19 cellular contexts compared by ENCODE assay signal in the genomic region with DNA sequence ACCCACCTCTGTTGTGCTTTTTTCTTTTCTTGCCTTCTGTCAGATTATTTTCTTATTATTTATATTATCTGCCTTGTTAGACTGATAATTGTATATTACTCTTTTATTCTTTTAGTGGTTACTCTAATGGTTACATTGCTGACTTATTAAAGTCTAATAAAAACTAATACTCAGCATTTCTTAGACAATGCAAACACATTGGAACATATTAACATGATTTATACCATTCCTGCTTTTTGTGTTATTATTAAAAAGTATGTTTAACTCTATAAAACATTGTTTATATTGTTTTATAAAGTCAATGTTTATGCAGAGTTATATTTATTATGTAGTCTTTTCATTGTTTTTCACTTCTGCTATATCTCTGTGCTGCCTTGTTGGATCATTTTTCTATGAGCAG.
DNase-seq lines count a peak whose midpoint lies in the region; ATAC-seq, FAIRE-seq and TF ChIP-seq lines count a peak whose summit lies in the region.
"Had no signal": no experiment of that assay in that cellular context is flagged by ENCODE, and none has a peak within 500 bp of the region (broad histone marks: within the 10 kb centered on the region; RNA-seq: fewer than 3 reads in every experiment).

No MANE protein-coding gene starts in this region.

- no peak for TF ChIP-seq EP300 in A549 (IDR thresholded peaks at IDR 0.05)
- no peak for TF ChIP-seq EP300 in K562 (IDR thresholded peaks at IDR 0.05; ENCODE audit: low read length)

- no peak for TF ChIP-seq CTCF in A549 (IDR thresholded peaks at IDR 0.05)
- no peak for TF ChIP-seq CTCF in IMR-90 (conservative IDR thresholded peaks at IDR 0.05; ENCODE audit: low read depth, low read length)
- TF ChIP-seq CTCF in K562 (IDR thresholded peaks at IDR 0.05 in 2 of 3, conservative IDR thresholded peaks at IDR 0.05 in 1 of 3; ENCODE audit: insufficient read depth in 2 of 3, low read depth in 1 of 3, low read length in 3 of 3): no peak

- H3K4me3 ChIP-seq in A549 (no peak overlapping the region), IMR-90 (ENCODE audit: insufficient read depth, low read depth, low read length) (no peak overlapping the region), K562 (no peak overlapping the region)

- H4K8ac ChIP-seq in IMR-90 (ENCODE audit: low read depth in 2 of 2, low read length in 2 of 2): no peak overlapping the region

- no peaks in the 10 kb centered on the region for H3K4me1 ChIP-seq in A549
- peaks cover 2% of the 10 kb centered on the region for H3K4me1 ChIP-seq in IMR-90 (ENCODE audit: control insufficient read depth, insufficient read depth, low read length)
- no peaks in the 10 kb centered on the region for H3K4me1 ChIP-seq in K562 (replicated peaks in 1 of 2; ENCODE audit: control insufficient read depth in 2 of 2, insufficient read depth in 2 of 2, low read length in 2 of 2)
- H3K4me1 ChIP-seq: BE2C had no signal

- no peak overlapping the region for H2BK15ac ChIP-seq in IMR-90 (ENCODE audit: low read depth, low read length)

- no peak overlapping the region for H2AFZ ChIP-seq in IMR-90 (replicated peaks; ENCODE audit: low read length, poor library complexity)
- no peak overlapping the region for H2AFZ ChIP-seq in K562 (ENCODE audit: low read depth, low read length)

- H3K56ac ChIP-seq in IMR-90 (ENCODE audit: extremely low read depth, insufficient read depth, low read length): no peak overlapping the region

- peaks cover 1% of the 10 kb centered on the region for H3K9me3 Mint-ChIP-seq in activated CD4-positive, alpha-beta T cell treated with anti-CD3 and anti-CD28 coated beads, Interleukin-2, amount 10 ng/mL, durations not matched to agents 7 days and 5 days
- H3K9me3 Mint-ChIP-seq: HFFc6 had no signal

- H3K27me3 Mint-ChIP-seq in activated CD4-positive, alpha-beta T cell treated with anti-CD3 and anti-CD28 coated beads, Interleukin-2, amount 10 ng/mL, durations not matched to agents 7 days and 5 days: peaks cover 2% of the 10 kb centered on the region
- H3K27me3 Mint-ChIP-seq: CD4-positive, alpha-beta T cell had no signal

- no peak overlapping the region for H3K27ac Mint-ChIP-seq in activated CD4-positive, alpha-beta T cell treated with anti-CD3 and anti-CD28 coated beads, Interleukin-2, amount 10 ng/mL, durations not matched to agents 7 days and 5 days
- H3K27ac Mint-ChIP-seq: CD4-positive, alpha-beta T cell; HFFc6 had no signal

- dilution Hi-C loops in IMR-90 (cut with HindIII; ENCODE audit: low sequenced_read_pairs, unreplicated experiment): no loop called here

- H3K14ac ChIP-seq in IMR-90 (replicated peaks; ENCODE audit: low read depth, low read length): no peak overlapping the region

- H3K9me3 ChIP-seq in A549: no peaks in the 10 kb centered on the region
- no peaks in the 10 kb centered on the region for H3K9me3 ChIP-seq in IMR-90 (ENCODE audit: control insufficient read depth, insufficient read depth, low read length)
- H3K9me3 ChIP-seq in K562 (replicated peaks; ENCODE audit: control insufficient read depth, insufficient read depth, low read depth, low read length): no peaks in the 10 kb centered on the region; the same call in 1 of the 2 replicates
- H3K9me3 ChIP-seq: BE2C had no signal

- no peak overlapping the region for H2BK20ac ChIP-seq in IMR-90 (ENCODE audit: low read depth, low read length)

- H3K4ac ChIP-seq in IMR-90 (ENCODE audit: low read depth, low read length): no peak overlapping the region

- H3K27ac ChIP-seq in A549: no peak overlapping the region
- H3K27ac ChIP-seq in IMR-90 (ENCODE audit: insufficient read depth, low read length): no peak overlapping the region
- no peak overlapping the region for H3K27ac ChIP-seq in K562 (ENCODE audit: extremely low read depth, low read depth, low read length)
- H3K27ac ChIP-seq in caudate nucleus (ENCODE audit: low read depth, low read length): no peak overlapping the region

- H3K36me3 ChIP-seq in IMR-90 (ENCODE audit: control insufficient read depth, insufficient read depth, low read length): no peaks in the 10 kb centered on the region
- H3K36me3 ChIP-seq in K562 (ENCODE audit: control insufficient read depth, insufficient read depth, low read length): no peaks in the 10 kb centered on the region
- H3K36me3 ChIP-seq: BE2C had no signal

- DNase-seq in A549 (ENCODE audit: low read depth in 1 of 2, low spot score in 1 of 2) (no peak), IMR-90 (no peak), K562 (ENCODE audit: extremely low read depth in 1 of 4, low spot score in 3 of 4) (no peak), caudate nucleus (lab: John Stamatoyannopoulos, UW) (no peak)
- no peak for DNase-seq in activated CD4-positive, alpha-beta T cell treated with anti-CD3 and anti-CD28 coated beads, Interleukin-2, amount 10 ng/mL, durations not matched to agents 7 days and 5 days
- DNase-seq: 8988T; ACHN; BE2C; C1 segment of cervical spinal cord; CD4-positive, alpha-beta T cell; DMS153; DMS79; GF-D8; GOT3; H7; HFFc6 had no signal

- H3K4me2 ChIP-seq in A549 (no peak overlapping the region), IMR-90 (ENCODE audit: low read depth, low read length) (no peak overlapping the region), K562 (ENCODE audit: insufficient read depth, low read length) (no peak overlapping the region)

- no peak overlapping the region for H3K18ac ChIP-seq in IMR-90 (ENCODE audit: low read depth, low read length)

- no peak for TF ChIP-seq POLR2A in A549 (IDR thresholded peaks at IDR 0.05; ENCODE audit: low read length)
- no peak for TF ChIP-seq POLR2A in IMR-90 (IDR thresholded peaks at IDR 0.05; ENCODE audit: low read depth, low read length)
- TF ChIP-seq POLR2A in K562 (conservative IDR thresholded peaks at IDR 0.05): no peak

- H3K27me3 ChIP-seq in IMR-90 (ENCODE audit: control insufficient read depth, insufficient read depth, low read length) (peaks cover 5% of the 10 kb centered on the region), K562 (ENCODE audit: control insufficient read depth in 2 of 2, insufficient read depth in 2 of 2, low read length in 2 of 2) (no peaks in the 10 kb centered on the region)
- H3K27me3 ChIP-seq: BE2C had no signal

- BruUV-seq in IMR-90 (replicated peaks; lab: Mats Ljungman, UMichigan) (no TSS peak), K562 (replicated peaks; lab: Mats Ljungman, UMichigan) (no TSS peak)

- no peak for TF ChIP-seq RAD21 in A549 (conservative IDR thresholded peaks at IDR 0.05 in 1 of 2, IDR thresholded peaks at IDR 0.05 in 1 of 2)
- no peak for TF ChIP-seq RAD21 in IMR-90 (IDR thresholded peaks at IDR 0.05; ENCODE audit: low read length)
- no peak for TF ChIP-seq RAD21 in K562 (CRISPR knock-in tag; conservative IDR thresholded peaks at IDR 0.05 in 1 of 2, IDR thresholded peaks at IDR 0.05 in 1 of 2)

- in situ Hi-C loops in IMR-90 (cut with MboI; ENCODE audit: low sequenced_read_pairs): no loop called here
- in situ Hi-C loops in K562 (cut with MboI): no loop called here

- H3K36me3 Mint-ChIP-seq in activated CD4-positive, alpha-beta T cell treated with anti-CD3 and anti-CD28 coated beads, Interleukin-2, amount 10 ng/mL, durations not matched to agents 7 days and 5 days (ENCODE audit: low read depth): no peaks in the 10 kb centered on the region

- H3K4me3 Mint-ChIP-seq in activated CD4-positive, alpha-beta T cell treated with anti-CD3 and anti-CD28 coated beads, Interleukin-2, amount 10 ng/mL, durations not matched to agents 7 days and 5 days: no peak overlapping the region
- H3K4me3 Mint-ChIP-seq: CD4-positive, alpha-beta T cell; HFFc6 had no signal

- no peak overlapping the region for H3K23ac ChIP-seq in IMR-90 (ENCODE audit: low read depth, low read length)

- H3K79me2 ChIP-seq in K562 (ENCODE audit: control insufficient read depth, insufficient read depth, low read length): no peaks in the 10 kb centered on the region

- H2AK9ac ChIP-seq in IMR-90 (replicated peaks; ENCODE audit: low read depth, low read length, poor library complexity): no peak overlapping the region

- H2AK5ac ChIP-seq in IMR-90 (ENCODE audit: low read depth, low read length): no peak overlapping the region

- H3K9ac ChIP-seq in IMR-90 (ENCODE audit: low read depth, low read length) (no peak overlapping the region), K562 (ENCODE audit: insufficient read depth in 1 of 2, low read depth in 2 of 2, low read length in 2 of 2) (no peak overlapping the region)

- POLR2A ChIA-PET in A549 (lab: Yijun Ruan, JAX) (no interaction called here), IMR-90 (lab: Charles Lee; ENCODE audit: unreplicated experiment) (no interaction called here), K562 (lab: Yijun Ruan, JAX) (no interaction called here)
- POLR2A ChIA-PET in activated CD4-positive, alpha-beta T cell treated with anti-CD3 and anti-CD28 coated beads, Interleukin-2, amount 10 ng/mL, durations not matched to agents 7 days and 5 days (lab: Charles Lee): no interaction called here

- H4K20me1 ChIP-seq in IMR-90 (ENCODE audit: insufficient read depth, low read length): no peaks in the 10 kb centered on the region
- no peaks in the 10 kb centered on the region for H4K20me1 ChIP-seq in K562 (replicated peaks; ENCODE audit: control insufficient read depth, insufficient read depth, low read length)

- H2BK5ac ChIP-seq in IMR-90 (ENCODE audit: low read depth, low read length, poor library complexity, severe bottlenecking): no peak overlapping the region

- H3K9me1 ChIP-seq in IMR-90 (ENCODE audit: insufficient read depth, low read length): 0 out of 2 replicates have a peak, but pooled peaks cover 5% of the 10 kb centered on the region
- no peaks in the 10 kb centered on the region for H3K9me1 ChIP-seq in K562 (ENCODE audit: control insufficient read depth, insufficient read depth, low read length)

- H3K4me1 Mint-ChIP-seq in activated CD4-positive, alpha-beta T cell treated with anti-CD3 and anti-CD28 coated beads, Interleukin-2, amount 10 ng/mL, durations not matched to agents 7 days and 5 days: no peaks in the 10 kb centered on the region

- CTCF ChIA-PET in A549 (lab: Yijun Ruan, JAX): no interaction called here
- CTCF ChIA-PET in IMR-90 (lab: Yijun Ruan, JAX): no interaction called here
- CTCF ChIA-PET in K562 (lab: Yijun Ruan, JAX; ENCODE audit: low intra/inter-chr PET ratio): no interaction called here
- CTCF ChIA-PET in activated CD4-positive, alpha-beta T cell treated with anti-CD3 and anti-CD28 coated beads, Interleukin-2, amount 10 ng/mL, durations not matched to agents 7 days and 5 days (lab: Charles Lee): no interaction called here

- no peaks in the 10 kb centered on the region for H3K79me1 ChIP-seq in IMR-90 (ENCODE audit: low read depth in 1 of 2, low read length in 2 of 2)

- no peak overlapping the region for H4K91ac ChIP-seq in IMR-90 (ENCODE audit: insufficient read depth, low read depth, low read length)

- no peak overlapping the region for H2BK120ac ChIP-seq in IMR-90 (ENCODE audit: low read depth, low read length)

- ATAC-seq in A549 (no peak), IMR-90 (ENCODE audit: low read depth) (no peak), K562 (no peak), GM19463 (IDR thresholded peaks at IDR 0.05; ENCODE audit: unreplicated experiment) (no peak)
- ATAC-seq: HCT116 had no signal

- intact Hi-C loops in IMR-90 (cut with micrococcal nuclease) (no loop called here), K562 (cut with micrococcal nuclease) (no loop called here)

- H4K5ac ChIP-seq in IMR-90 (ENCODE audit: low read depth, low read length): no peak overlapping the region

- FAIRE-seq in A549 (lab: Jason Lieb, UNC): no peak
- FAIRE-seq in K562 (lab: Jason Lieb, UNC): no peak
- peak; percentile 45 for FAIRE-seq in islet of Langerhans (lab: Jason Lieb, UNC)

TF ChIP-seq in K562, 482 proteins besides CTCF, POLR2A, EP300 and RAD21 (continues in another document):
- no peak for TF ChIP-seq MTF1 (CRISPR knock-in tag; IDR thresholded peaks at IDR 0.05; ENCODE audit: borderline replicate concordance)
